Comparison of ENCODE assay signal across 8 cellular contexts in genomic region chr1:108691886-108692723, GRCh38. TPM values are rescaled to one million over a fixed set of nuclear protein-coding genes. Genes with fewer than 3 reads are reported as not detected.
A peak's percentile ranks its signal among the peaks of the same experiment; 100 is the strongest.
DNase-seq lines count a peak whose midpoint lies in the region; ATAC-seq and TF ChIP-seq lines count a peak whose summit lies in the region.

Gene PRPF38B (plus strand): TSS chr1:108692310. CDS start chr1:108692592, 282 bp downstream.

- TF ChIP-seq CTCF in LNCaP clone FGC (IDR thresholded peaks at IDR 0.05; ENCODE audit: control insufficient read depth, extremely low read depth, insufficient read depth) (no peak), fibroblast of the aortic adventitia (IDR thresholded peaks at IDR 0.05; ENCODE audit: insufficient read depth, low read length) (no peak), nephron progenitor cell (IDR thresholded peaks at IDR 0.05) (no peak)

- no peaks in the 10 kb centered on the region for H3K9me3 Mint-ChIP-seq in nephron progenitor cell
- no peaks in the 10 kb centered on the region for H3K9me3 Mint-ChIP-seq in stimulated activated naive CD8-positive, alpha-beta T cell treated with anti-CD3 and anti-CD28 coated beads, Interleukin-15, amount 100 ng/mL, for 72 hours

- H3K4me3 ChIP-seq in LNCaP clone FGC (ENCODE audit: low read depth, low read length), result peak within 1 kb of the TSS; percentile 92
- peak within 1 kb of the TSS; percentile 88 for H3K4me3 ChIP-seq in fibroblast of the aortic adventitia (ENCODE audit: low read depth, low read length)

- peak; percentile 90 for ATAC-seq in stimulated activated naive CD8-positive, alpha-beta T cell treated with anti-CD3 and anti-CD28 coated beads, Interleukin-15, amount 100 ng/mL, for 72 hours

- H3K4me3 Mint-ChIP-seq in nephron progenitor cell, result peak within 1 kb of the TSS; percentile 97
- H3K4me3 Mint-ChIP-seq in stimulated activated naive CD8-positive, alpha-beta T cell treated with anti-CD3 and anti-CD28 coated beads, Interleukin-15, amount 100 ng/mL, for 72 hours, result peak within 1 kb of the TSS; percentile 85 to 95

- H3K27me3 Mint-ChIP-seq in nephron progenitor cell (ENCODE audit: low read depth, poor library complexity), result peaks cover 24% of the 10 kb centered on the region
- H3K27me3 Mint-ChIP-seq in stimulated activated naive CD8-positive, alpha-beta T cell treated with anti-CD3 and anti-CD28 coated beads, Interleukin-15, amount 100 ng/mL, for 72 hours, result no peaks in the 10 kb centered on the region

- TF ChIP-seq POLR2A in Raji (IDR thresholded peaks at IDR 0.05; ENCODE audit: insufficient read depth, low read depth, low read length), result peak; percentile 96

- DNase-seq in EH (ENCODE audit: low read depth) (peak; percentile 93), GOT3 (lab: John Stamatoyannopoulos, UW) (peak; percentile 57), LNCaP clone FGC (ENCODE audit: low read depth) (peak; percentile 76), fibroblast of the aortic adventitia (ENCODE audit: low read depth) (peak; percentile 88), nephron progenitor cell (peak; percentile 92)
- DNase-seq in activated effector memory CD4-positive, alpha-beta T cell treated with Interleukin-2 at 50 U/mL for 16 hours, result peak; percentile 91
- peak; percentile 89 to 93 for DNase-seq in stimulated activated naive CD8-positive, alpha-beta T cell treated with anti-CD3 and anti-CD28 coated beads, Interleukin-15, amount 100 ng/mL, for 72 hours

- peak within 1 kb of the TSS; percentile 100 for H3K27ac Mint-ChIP-seq in nephron progenitor cell
- peak within 1 kb of the TSS; percentile 98 to 99 for H3K27ac Mint-ChIP-seq in stimulated activated naive CD8-positive, alpha-beta T cell treated with anti-CD3 and anti-CD28 coated beads, Interleukin-15, amount 100 ng/mL, for 72 hours

- H3K4me1 Mint-ChIP-seq in nephron progenitor cell, result peaks cover 33% of the 10 kb centered on the region
- peaks cover 35% of the 10 kb centered on the region for H3K4me1 Mint-ChIP-seq in stimulated activated naive CD8-positive, alpha-beta T cell treated with anti-CD3 and anti-CD28 coated beads, Interleukin-15, amount 100 ng/mL, for 72 hours

- H3K36me3 Mint-ChIP-seq in nephron progenitor cell (ENCODE audit: low read depth), result peaks cover 14% of the 10 kb centered on the region

RNA-seq across cellular contexts. Expression of gene PRPF38B, which starts in this region (rescaled TPM):
- total RNA-seq in fibroblast of the aortic adventitia (ENCODE audit: low replicate concordance), result 20.0 and 25.2 TPM in 2 replicates

Comparison
In these comparisons a context has a peak if more than half of its experiments do, and no peak if none do; other contexts are left out.
1. Peak in every context shown above with its lines: DNase-seq, ATAC-seq and H3K4me3 ChIP-seq.